ENCODE assay signal across 1 cellular context in the genomic region with DNA sequence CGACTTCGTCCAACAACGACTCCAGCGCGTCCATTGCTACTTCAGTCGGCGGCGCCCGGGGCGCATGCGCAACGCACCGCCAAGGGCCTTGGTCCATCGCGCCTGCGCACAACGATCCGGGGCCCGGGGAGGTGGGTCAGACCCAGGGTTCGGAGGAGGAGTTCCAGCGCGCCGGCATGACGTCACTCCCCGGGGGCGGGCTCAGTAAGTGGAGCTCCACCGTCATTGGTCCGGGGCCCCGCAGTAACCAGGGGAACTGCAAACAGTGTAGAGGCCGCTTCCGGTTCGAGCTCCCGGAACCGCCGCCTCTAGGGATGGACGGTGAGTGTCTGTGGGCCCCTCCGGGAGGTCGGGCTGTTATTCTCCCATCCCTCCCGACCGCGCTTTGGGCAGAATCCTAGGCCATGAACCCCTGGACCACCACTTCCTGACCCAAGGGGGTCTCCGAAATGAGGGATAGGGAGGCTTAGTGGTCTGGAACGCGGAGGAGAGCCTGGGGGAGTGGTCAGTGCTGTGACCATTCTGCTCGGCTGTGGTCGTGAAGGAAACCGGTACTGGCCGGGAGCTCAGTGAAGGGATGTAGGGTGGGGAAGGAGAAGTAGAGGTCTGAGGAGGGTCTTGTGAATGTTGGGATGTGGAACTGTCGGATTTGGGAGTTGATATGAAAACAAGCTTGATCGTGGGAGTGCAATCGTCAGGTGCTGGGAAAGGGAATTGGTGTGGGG.
TF ChIP-seq lines count a peak whose summit lies in the region.

A gene with protein sequence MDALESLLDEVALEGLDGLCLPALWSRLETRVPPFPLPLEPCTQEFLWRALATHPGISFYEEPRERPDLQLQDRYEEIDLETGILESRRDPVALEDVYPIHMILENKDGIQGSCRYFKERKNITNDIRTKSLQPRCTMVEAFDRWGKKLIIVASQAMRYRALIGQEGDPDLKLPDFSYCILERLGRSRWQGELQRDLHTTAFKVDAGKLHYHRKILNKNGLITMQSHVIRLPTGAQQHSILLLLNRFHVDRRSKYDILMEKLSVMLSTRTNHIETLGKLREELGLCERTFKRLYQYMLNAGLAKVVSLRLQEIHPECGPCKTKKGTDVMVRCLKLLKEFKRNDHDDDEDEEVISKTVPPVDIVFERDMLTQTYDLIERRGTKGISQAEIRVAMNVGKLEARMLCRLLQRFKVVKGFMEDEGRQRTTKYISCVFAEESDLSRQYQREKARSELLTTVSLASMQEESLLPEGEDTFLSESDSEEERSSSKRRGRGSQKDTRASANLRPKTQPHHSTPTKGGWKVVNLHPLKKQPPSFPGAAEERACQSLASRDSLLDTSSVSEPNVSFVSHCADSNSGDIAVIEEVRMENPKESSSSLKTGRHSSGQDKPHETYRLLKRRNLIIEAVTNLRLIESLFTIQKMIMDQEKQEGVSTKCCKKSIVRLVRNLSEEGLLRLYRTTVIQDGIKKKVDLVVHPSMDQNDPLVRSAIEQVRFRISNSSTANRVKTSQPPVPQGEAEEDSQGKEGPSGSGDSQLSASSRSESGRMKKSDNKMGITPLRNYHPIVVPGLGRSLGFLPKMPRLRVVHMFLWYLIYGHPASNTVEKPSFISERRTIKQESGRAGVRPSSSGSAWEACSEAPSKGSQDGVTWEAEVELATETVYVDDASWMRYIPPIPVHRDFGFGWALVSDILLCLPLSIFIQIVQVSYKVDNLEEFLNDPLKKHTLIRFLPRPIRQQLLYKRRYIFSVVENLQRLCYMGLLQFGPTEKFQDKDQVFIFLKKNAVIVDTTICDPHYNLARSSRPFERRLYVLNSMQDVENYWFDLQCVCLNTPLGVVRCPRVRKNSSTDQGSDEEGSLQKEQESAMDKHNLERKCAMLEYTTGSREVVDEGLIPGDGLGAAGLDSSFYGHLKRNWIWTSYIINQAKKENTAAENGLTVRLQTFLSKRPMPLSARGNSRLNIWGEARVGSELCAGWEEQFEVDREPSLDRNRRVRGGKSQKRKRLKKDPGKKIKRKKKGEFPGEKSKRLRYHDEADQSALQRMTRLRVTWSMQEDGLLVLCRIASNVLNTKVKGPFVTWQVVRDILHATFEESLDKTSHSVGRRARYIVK (N-terminal part only) (minus strand): TSS at position 57 of the 725 bp plus-strand sequence. CDS start 23 bp downstream, at position 34.
A gene (plus strand): TSS at position 288 of the 725 bp plus-strand sequence. CDS start 27 bp downstream, at position 315.

TF ChIP-seq in K562, 482 proteins besides CTCF, POLR2A, EP300 and RAD21 (continued from another document and continues in another):
- TF ChIP-seq, protein P1, sequence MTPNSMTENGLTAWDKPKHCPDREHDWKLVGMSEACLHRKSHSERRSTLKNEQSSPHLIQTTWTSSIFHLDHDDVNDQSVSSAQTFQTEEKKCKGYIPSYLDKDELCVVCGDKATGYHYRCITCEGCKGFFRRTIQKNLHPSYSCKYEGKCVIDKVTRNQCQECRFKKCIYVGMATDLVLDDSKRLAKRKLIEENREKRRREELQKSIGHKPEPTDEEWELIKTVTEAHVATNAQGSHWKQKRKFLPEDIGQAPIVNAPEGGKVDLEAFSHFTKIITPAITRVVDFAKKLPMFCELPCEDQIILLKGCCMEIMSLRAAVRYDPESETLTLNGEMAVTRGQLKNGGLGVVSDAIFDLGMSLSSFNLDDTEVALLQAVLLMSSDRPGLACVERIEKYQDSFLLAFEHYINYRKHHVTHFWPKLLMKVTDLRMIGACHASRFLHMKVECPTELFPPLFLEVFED (CRISPR knock-in tag; conservative IDR thresholded peaks at IDR 0.05), result 0 out of 2 replicates have a peak, but pooled peaks have one; percentile 65
- TF ChIP-seq, protein P2, sequence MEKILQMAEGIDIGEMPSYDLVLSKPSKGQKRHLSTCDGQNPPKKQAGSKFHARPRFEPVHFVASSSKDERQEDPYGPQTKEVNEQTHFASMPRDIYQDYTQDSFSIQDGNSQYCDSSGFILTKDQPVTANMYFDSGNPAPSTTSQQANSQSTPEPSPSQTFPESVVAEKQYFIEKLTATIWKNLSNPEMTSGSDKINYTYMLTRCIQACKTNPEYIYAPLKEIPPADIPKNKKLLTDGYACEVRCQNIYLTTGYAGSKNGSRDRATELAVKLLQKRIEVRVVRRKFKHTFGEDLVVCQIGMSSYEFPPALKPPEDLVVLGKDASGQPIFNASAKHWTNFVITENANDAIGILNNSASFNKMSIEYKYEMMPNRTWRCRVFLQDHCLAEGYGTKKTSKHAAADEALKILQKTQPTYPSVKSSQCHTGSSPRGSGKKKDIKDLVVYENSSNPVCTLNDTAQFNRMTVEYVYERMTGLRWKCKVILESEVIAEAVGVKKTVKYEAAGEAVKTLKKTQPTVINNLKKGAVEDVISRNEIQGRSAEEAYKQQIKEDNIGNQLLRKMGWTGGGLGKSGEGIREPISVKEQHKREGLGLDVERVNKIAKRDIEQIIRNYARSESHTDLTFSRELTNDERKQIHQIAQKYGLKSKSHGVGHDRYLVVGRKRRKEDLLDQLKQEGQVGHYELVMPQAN (IDR thresholded peaks at IDR 0.05; ENCODE audit: borderline replicate concordance), result peak; percentile 93
- peak; percentile 85 for TF ChIP-seq HLTF (IDR thresholded peaks at IDR 0.05)
- TF ChIP-seq POLR2G (IDR thresholded peaks at IDR 0.05; ENCODE audit: low read depth, low read length), result peak; percentile 81
- TF ChIP-seq, protein P3, sequence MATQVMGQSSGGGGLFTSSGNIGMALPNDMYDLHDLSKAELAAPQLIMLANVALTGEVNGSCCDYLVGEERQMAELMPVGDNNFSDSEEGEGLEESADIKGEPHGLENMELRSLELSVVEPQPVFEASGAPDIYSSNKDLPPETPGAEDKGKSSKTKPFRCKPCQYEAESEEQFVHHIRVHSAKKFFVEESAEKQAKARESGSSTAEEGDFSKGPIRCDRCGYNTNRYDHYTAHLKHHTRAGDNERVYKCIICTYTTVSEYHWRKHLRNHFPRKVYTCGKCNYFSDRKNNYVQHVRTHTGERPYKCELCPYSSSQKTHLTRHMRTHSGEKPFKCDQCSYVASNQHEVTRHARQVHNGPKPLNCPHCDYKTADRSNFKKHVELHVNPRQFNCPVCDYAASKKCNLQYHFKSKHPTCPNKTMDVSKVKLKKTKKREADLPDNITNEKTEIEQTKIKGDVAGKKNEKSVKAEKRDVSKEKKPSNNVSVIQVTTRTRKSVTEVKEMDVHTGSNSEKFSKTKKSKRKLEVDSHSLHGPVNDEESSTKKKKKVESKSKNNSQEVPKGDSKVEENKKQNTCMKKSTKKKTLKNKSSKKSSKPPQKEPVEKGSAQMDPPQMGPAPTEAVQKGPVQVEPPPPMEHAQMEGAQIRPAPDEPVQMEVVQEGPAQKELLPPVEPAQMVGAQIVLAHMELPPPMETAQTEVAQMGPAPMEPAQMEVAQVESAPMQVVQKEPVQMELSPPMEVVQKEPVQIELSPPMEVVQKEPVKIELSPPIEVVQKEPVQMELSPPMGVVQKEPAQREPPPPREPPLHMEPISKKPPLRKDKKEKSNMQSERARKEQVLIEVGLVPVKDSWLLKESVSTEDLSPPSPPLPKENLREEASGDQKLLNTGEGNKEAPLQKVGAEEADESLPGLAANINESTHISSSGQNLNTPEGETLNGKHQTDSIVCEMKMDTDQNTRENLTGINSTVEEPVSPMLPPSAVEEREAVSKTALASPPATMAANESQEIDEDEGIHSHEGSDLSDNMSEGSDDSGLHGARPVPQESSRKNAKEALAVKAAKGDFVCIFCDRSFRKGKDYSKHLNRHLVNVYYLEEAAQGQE (CRISPR knock-in tag; IDR thresholded peaks at IDR 0.05; ENCODE audit: low read depth), result peak; percentile 41; the same call in 1 of the 2 replicates
- TF ChIP-seq CTBP1 (IDR thresholded peaks at IDR 0.05; ENCODE audit: borderline replicate concordance), result peak; percentile 30; the same call in 1 of the 2 replicates
- TF ChIP-seq, protein P4, sequence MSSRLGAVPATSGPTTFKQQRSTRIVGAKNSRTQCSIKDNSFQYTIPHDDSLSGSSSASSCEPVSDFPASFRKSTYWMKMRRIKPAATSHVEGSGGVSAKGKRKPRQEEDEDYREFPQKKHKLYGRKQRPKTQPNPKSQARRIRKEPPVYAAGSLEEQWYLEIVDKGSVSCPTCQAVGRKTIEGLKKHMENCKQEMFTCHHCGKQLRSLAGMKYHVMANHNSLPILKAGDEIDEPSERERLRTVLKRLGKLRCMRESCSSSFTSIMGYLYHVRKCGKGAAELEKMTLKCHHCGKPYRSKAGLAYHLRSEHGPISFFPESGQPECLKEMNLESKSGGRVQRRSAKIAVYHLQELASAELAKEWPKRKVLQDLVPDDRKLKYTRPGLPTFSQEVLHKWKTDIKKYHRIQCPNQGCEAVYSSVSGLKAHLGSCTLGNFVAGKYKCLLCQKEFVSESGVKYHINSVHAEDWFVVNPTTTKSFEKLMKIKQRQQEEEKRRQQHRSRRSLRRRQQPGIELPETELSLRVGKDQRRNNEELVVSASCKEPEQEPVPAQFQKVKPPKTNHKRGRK (tag; IDR thresholded peaks at IDR 0.05), result no peak
- peak; percentile 20; the same call in 1 of the 2 replicates for TF ChIP-seq DPF2 (IDR thresholded peaks at IDR 0.05)
- TF ChIP-seq JUND (IDR thresholded peaks at IDR 0.05; ENCODE audit: borderline replicate concordance, low read depth, low read length), result peak; percentile 95
- peak; percentile 78; the same call in 2 of the 3 replicates for TF ChIP-seq JUND (tag; IDR thresholded peaks at IDR 0.05; ENCODE audit: borderline replicate concordance, low read depth, low read length)
- TF ChIP-seq ATF1 (CRISPR knock-in tag; IDR thresholded peaks at IDR 0.05), result peak; percentile 53; the same call in 1 of the 2 replicates
- TF ChIP-seq ATF1 (tag; IDR thresholded peaks at IDR 0.05), result peak; percentile 99
- TF ChIP-seq, protein P5, sequence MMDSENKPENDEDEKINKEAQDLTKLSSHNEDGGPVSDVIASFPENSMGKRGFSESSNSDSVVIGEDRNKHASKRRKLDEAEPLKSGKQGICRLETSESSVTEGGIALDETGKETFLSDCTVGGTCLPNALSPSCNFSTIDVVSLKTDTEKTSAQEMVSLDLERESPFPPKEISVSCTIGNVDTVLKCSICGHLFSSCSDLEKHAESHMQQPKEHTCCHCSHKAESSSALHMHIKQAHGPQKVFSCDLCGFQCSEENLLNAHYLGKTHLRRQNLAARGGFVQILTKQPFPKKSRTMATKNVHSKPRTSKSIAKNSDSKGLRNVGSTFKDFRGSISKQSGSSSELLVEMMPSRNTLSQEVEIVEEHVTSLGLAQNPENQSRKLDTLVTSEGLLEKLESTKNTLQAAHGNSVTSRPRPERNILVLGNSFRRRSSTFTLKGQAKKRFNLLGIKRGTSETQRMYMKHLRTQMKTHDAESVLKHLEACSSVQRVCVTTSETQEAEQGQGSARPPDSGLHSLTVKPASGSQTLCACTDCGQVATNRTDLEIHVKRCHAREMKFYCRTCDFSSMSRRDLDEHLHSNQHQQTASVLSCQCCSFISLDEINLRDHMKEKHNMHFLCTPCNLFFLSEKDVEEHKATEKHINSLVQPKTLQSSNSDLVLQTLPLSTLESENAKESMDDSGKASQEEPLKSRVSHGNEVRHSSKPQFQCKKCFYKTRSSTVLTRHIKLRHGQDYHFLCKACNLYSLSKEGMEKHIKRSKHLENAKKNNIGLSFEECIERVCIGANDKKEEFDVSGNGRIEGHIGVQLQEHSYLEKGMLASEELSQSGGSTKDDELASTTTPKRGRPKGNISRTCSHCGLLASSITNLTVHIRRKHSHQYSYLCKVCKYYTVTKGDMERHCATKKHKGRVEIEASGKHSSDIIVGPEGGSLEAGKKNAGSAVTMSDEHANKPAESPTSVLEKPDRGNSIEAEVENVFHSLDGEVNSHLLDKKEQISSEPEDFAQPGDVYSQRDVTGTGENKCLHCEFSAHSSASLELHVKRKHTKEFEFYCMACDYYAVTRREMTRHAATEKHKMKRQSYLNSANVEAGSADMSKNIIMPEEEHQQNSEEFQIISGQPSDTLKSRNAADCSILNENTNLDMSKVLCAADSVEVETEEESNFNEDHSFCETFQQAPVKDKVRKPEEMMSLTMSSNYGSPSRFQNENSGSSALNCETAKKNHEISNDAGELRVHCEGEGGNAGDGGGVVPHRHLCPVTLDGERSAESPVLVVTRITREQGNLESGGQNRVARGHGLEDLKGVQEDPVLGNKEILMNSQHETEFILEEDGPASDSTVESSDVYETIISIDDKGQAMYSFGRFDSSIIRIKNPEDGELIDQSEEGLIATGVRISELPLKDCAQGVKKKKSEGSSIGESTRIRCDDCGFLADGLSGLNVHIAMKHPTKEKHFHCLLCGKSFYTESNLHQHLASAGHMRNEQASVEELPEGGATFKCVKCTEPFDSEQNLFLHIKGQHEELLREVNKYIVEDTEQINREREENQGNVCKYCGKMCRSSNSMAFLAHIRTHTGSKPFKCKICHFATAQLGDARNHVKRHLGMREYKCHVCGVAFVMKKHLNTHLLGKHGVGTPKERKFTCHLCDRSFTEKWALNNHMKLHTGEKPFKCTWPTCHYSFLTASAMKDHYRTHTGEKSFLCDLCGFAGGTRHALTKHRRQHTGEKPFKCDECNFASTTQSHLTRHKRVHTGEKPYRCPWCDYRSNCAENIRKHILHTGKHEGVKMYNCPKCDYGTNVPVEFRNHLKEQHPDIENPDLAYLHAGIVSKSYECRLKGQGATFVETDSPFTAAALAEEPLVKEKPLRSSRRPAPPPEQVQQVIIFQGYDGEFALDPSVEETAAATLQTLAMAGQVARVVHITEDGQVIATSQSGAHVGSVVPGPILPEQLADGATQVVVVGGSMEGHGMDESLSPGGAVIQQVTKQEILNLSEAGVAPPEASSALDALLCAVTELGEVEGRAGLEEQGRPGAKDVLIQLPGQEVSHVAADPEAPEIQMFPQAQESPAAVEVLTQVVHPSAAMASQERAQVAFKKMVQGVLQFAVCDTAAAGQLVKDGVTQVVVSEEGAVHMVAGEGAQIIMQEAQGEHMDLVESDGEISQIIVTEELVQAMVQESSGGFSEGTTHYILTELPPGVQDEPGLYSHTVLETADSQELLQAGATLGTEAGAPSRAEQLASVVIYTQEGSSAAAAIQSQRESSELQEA (IDR thresholded peaks at IDR 0.05; ENCODE audit: low read depth), result peak; percentile 28; the same call in 1 of the 2 replicates
- peak; percentile 48 for TF ChIP-seq SIN3B (IDR thresholded peaks at IDR 0.05; ENCODE audit: low read depth)
- TF ChIP-seq, protein P6, sequence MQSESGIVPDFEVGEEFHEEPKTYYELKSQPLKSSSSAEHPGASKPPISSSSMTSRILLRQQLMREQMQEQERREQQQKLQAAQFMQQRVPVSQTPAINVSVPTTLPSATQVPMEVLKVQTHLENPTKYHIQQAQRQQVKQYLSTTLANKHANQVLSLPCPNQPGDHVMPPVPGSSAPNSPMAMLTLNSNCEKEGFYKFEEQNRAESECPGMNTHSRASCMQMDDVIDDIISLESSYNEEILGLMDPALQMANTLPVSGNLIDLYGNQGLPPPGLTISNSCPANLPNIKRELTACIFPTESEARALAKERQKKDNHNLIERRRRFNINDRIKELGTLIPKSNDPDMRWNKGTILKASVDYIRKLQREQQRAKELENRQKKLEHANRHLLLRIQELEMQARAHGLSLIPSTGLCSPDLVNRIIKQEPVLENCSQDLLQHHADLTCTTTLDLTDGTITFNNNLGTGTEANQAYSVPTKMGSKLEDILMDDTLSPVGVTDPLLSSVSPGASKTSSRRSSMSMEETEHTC (IDR thresholded peaks at IDR 0.05), result no peak
- TF ChIP-seq, protein P7, sequence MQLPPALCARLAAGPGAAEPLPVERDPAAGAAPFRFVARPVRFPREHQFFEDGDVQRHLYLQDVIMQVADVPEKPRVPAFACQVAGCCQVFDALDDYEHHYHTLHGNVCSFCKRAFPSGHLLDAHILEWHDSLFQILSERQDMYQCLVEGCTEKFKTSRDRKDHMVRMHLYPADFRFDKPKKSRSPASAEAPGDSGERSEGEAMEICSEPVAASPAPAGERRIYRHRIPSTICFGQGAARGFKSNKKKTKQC (CRISPR knock-in tag; IDR thresholded peaks at IDR 0.05), result 0 out of 2 replicates have a peak, but pooled peaks have one; percentile 51
